In genomic region chr16:15660203-15660601, GRCh38 we compare ENCODE assay signal across 13 cellular contexts. TPM values are rescaled to one million over a fixed set of nuclear protein-coding genes. Genes with fewer than 3 reads are reported as not detected.
DNase-seq lines count a peak whose midpoint lies in the region; ATAC-seq, FAIRE-seq and TF ChIP-seq lines count a peak whose summit lies in the region.
"Had no signal": no experiment of that assay in that cellular context is flagged by ENCODE, and none has a peak within 500 bp of the region (broad histone marks: within the 10 kb centered on the region; RNA-seq: fewer than 3 reads in every experiment).

No MANE protein-coding gene starts in this region.

- H3K9ac ChIP-seq in kidney (ENCODE audit: low read length in 2 of 2), result no peak overlapping the region

- H3K4me3 ChIP-seq in cardiac muscle cell (no peak overlapping the region), kidney (ENCODE audit: low read length in 2 of 2) (no peak overlapping the region)
- H3K4me3 ChIP-seq: Peyer's patch, upper lobe of left lung had no signal

- H3K27ac Mint-ChIP-seq in activated T-helper 17 cell treated with anti-CD3 and anti-CD28 coated beads, Interleukin-2, amount 50 U/mL, for 72 hours, result peak overlapping the region; percentile 23
- peak overlapping the region; percentile 84 to 93 (median 90) for H3K27ac Mint-ChIP-seq in immature natural killer cell

- H3K36me3 ChIP-seq in cardiac muscle cell (peaks cover 3% of the 10 kb centered on the region), kidney (ENCODE audit: control insufficient read depth in 1 of 2, insufficient read depth in 2 of 2, low read length in 2 of 2) (peaks cover 0 to 6% of the 10 kb centered on the region in 2 donors)

- H3K9me3 Mint-ChIP-seq in activated T-helper 17 cell treated with anti-CD3 and anti-CD28 coated beads, Interleukin-2, amount 50 U/mL, for 72 hours, result no peaks in the 10 kb centered on the region
- H3K9me3 Mint-ChIP-seq in immature natural killer cell, result no peaks in the 10 kb centered on the region

- H3K4me3 Mint-ChIP-seq in activated T-helper 17 cell treated with anti-CD3 and anti-CD28 coated beads, Interleukin-2, amount 50 U/mL, for 72 hours, result no peak overlapping the region
- peak overlapping the region; percentile 17 to 71 (median 43) for H3K4me3 Mint-ChIP-seq in immature natural killer cell

- TF ChIP-seq CTCF in cardiac muscle cell (IDR thresholded peaks at IDR 0.05; ENCODE audit: low read depth, low read length), result no peak
- no peak for TF ChIP-seq CTCF in kidney (IDR thresholded peaks at IDR 0.05; ENCODE audit: borderline replicate concordance, extremely low read depth, insufficient read depth)

- no peaks in the 10 kb centered on the region for H3K27me3 ChIP-seq in cardiac muscle cell
- H3K27me3 ChIP-seq: Peyer's patch, upper lobe of left lung had no signal

- peaks cover 81% of the 10 kb centered on the region for H3K36me3 Mint-ChIP-seq in activated T-helper 17 cell treated with anti-CD3 and anti-CD28 coated beads, Interleukin-2, amount 50 U/mL, for 72 hours (ENCODE audit: low read depth)
- peaks cover 0 to 7% (median 6%) of the 10 kb centered on the region in 3 donors for H3K36me3 Mint-ChIP-seq in immature natural killer cell

- no peaks in the 10 kb centered on the region for H3K27me3 Mint-ChIP-seq in activated T-helper 17 cell treated with anti-CD3 and anti-CD28 coated beads, Interleukin-2, amount 50 U/mL, for 72 hours
- peaks cover 0 to 11% (median 2%) of the 10 kb centered on the region in 3 donors for H3K27me3 Mint-ChIP-seq in immature natural killer cell (ENCODE audit: low read depth in 3 of 3)

- FAIRE-seq in kidney (lab: Jason Lieb, UNC), result no peak

- H3K27ac ChIP-seq in cardiac muscle cell (peak overlapping the region; percentile 28), substantia nigra (ENCODE audit: low read depth, low read length, poor library complexity, severe bottlenecking) (peak overlapping the region; percentile 43), kidney (ENCODE audit: low read depth in 2 of 2, low read length in 2 of 2) (no peak overlapping the region)
- H3K27ac ChIP-seq: upper lobe of left lung had no signal

- peaks cover 22% of the 10 kb centered on the region for H3K4me1 Mint-ChIP-seq in activated T-helper 17 cell treated with anti-CD3 and anti-CD28 coated beads, Interleukin-2, amount 50 U/mL, for 72 hours
- peaks cover 38 to 67% of the 10 kb centered on the region in 2 donors for H3K4me1 Mint-ChIP-seq in immature natural killer cell

- intact Hi-C loops in left ventricle myocardium superior (cut with micrococcal nuclease), result no loop called here
- intact Hi-C loops in kidney (cut with DNase I), result no loop called here

- DNase-seq in cardiac muscle cell (ENCODE audit: low read depth in 1 of 2, low spot score in 1 of 2) (no peak), left ventricle myocardium superior (no peak), immature natural killer cell (no peak), substantia nigra (lab: John Stamatoyannopoulos, UW) (no peak), kidney (no peak), D341Med (ENCODE audit: low spot score) (no peak)
- DNase-seq: DMS79 treated with DMSO at 0.1 percent for 48 hours, NCI-H2029, NCI-H526, Peyer's patch, upper lobe of left lung had no signal

- no peak for ATAC-seq in left ventricle myocardium superior
- no peak for ATAC-seq in activated T-helper 17 cell treated with anti-CD3 and anti-CD28 coated beads, Interleukin-2, amount 50 U/mL, for 72 hours (replicated peaks)
- ATAC-seq in GM19351 (IDR thresholded peaks at IDR 0.05; ENCODE audit: unreplicated experiment), result no peak

- H3K9me3 ChIP-seq in cardiac muscle cell (ENCODE audit: low read depth), result no peaks in the 10 kb centered on the region
- H3K9me3 ChIP-seq in kidney (ENCODE audit: control insufficient read depth in 1 of 2, low read length in 2 of 2), result no peaks in the 10 kb centered on the region
- H3K9me3 ChIP-seq: Peyer's patch, upper lobe of left lung had no signal

- H3K4me1 ChIP-seq in cardiac muscle cell (ENCODE audit: low read depth) (no peaks in the 10 kb centered on the region), kidney (ENCODE audit: control insufficient read depth in 1 of 2, insufficient read depth in 1 of 2, low read depth in 1 of 2, low read length in 2 of 2) (no peaks in the 10 kb centered on the region)
- H3K4me1 ChIP-seq: Peyer's patch had no signal

RNA-seq across cellular contexts. Expression of gene NDE1, which starts 10.2 kb away (rescaled TPM):
- total RNA-seq in cardiac muscle cell, result 10.7 and 41.0 TPM in 2 replicates
- 7.1 and 33.4 TPM in 2 replicates for polyA plus RNA-seq in cardiac muscle cell
- 17.2 TPM for total RNA-seq in left ventricle myocardium superior
- 100 to 1,000 TPM; 112 to 117 TPM for total RNA-seq in activated T-helper 17 cell treated with anti-CD3 and anti-CD28 coated beads, Interleukin-2, amount 50 U/mL, for 72 hours
- 10 to 100 TPM in 2 of 3 donors, 1 to 10 TPM in 1; 3.8 to 55.1 (median 16.8) TPM for polyA plus RNA-seq in immature natural killer cell
- total RNA-seq in kidney, result 31.7 TPM
- 4.6 TPM for polyA plus RNA-seq in kidney (ENCODE audit: insufficient read depth, low read depth, low replicate concordance)

RNA-seq across cellular contexts. Expression of gene MARF1, which starts 17.2 kb away (rescaled TPM):
- total RNA-seq in cardiac muscle cell, result 10.3 and 14.1 TPM in 2 replicates
- polyA plus RNA-seq in cardiac muscle cell, result 6.6 and 8.8 TPM in 2 replicates
- total RNA-seq in left ventricle myocardium superior, result 53.6 TPM
- total RNA-seq in activated T-helper 17 cell treated with anti-CD3 and anti-CD28 coated beads, Interleukin-2, amount 50 U/mL, for 72 hours, result 100 to 1,000 TPM in 1 of 2 donors, 10 to 100 TPM in 1; 85.0 to 120 TPM
- polyA plus RNA-seq in immature natural killer cell, result 10 to 100 TPM in 1 of 3 donors, 1 to 10 TPM in 2; 3.0 to 13.3 (median 4.0) TPM
- 80.7 TPM for total RNA-seq in kidney
- 17.5 TPM for polyA plus RNA-seq in kidney (ENCODE audit: insufficient read depth, low read depth, low replicate concordance)

Comparison
In these comparisons a context has a peak if more than half of its experiments do, and no peak if none do; other contexts are left out.
1. H3K27ac ChIP-seq: peak in cardiac muscle cell (single experiment) and substantia nigra (single experiment); none in kidney (0 of 2).